Comparison of ENCODE assay signal across 8 cellular contexts in genomic region chr2:210199186-210199765, GRCh38. TPM values are rescaled to one million over a fixed set of nuclear protein-coding genes. Genes with fewer than 3 reads are reported as not detected.
A peak's percentile ranks its signal among the peaks of the same experiment; 100 is the strongest.
DNase-seq lines count a peak whose midpoint lies in the region; ATAC-seq, FAIRE-seq and TF ChIP-seq lines count a peak whose summit lies in the region.

No MANE protein-coding gene starts in this region.

- no peak overlapping the region for H3K9ac ChIP-seq in neural cell (ENCODE audit: low read length)

- H3K27ac ChIP-seq in DOHH2 (ENCODE audit: low read depth, low read length) (no peak overlapping the region), neural cell (ENCODE audit: low read length) (no peak overlapping the region)

- H3K79me2 ChIP-seq in DOHH2 (ENCODE audit: control insufficient read depth, low read length) (no peaks in the 10 kb centered on the region), neural cell (replicated peaks; ENCODE audit: insufficient read depth, low read length) (no peaks in the 10 kb centered on the region)

- H3K4me1 ChIP-seq in DOHH2 (ENCODE audit: control insufficient read depth, low read length): no peaks in the 10 kb centered on the region

- TF ChIP-seq CTCF in DOHH2 (IDR thresholded peaks at IDR 0.05; ENCODE audit: low read depth, low read length, poor library complexity, severe bottlenecking): peak; percentile 23
- TF ChIP-seq CTCF in neural cell (IDR thresholded peaks at IDR 0.05; ENCODE audit: poor library complexity, severe bottlenecking): peak; percentile 64

- no peak overlapping the region for H2AFZ ChIP-seq in neural cell (ENCODE audit: low read depth, low read length)

- H3F3A ChIP-seq in DOHH2 (ENCODE audit: control insufficient read depth, insufficient read depth) (no peaks in the 10 kb centered on the region), neural cell (ENCODE audit: insufficient read depth, low read length, poor library complexity, severe bottlenecking) (no peaks in the 10 kb centered on the region)

- H3K9me2 ChIP-seq in DOHH2 (replicated peaks; ENCODE audit: control insufficient read depth, low read length) (no peaks in the 10 kb centered on the region), neural cell (ENCODE audit: insufficient read depth, low read length) (no peaks in the 10 kb centered on the region)

- H3K36me3 ChIP-seq in DOHH2 (ENCODE audit: control insufficient read depth, low read length) (no peaks in the 10 kb centered on the region), neural cell (ENCODE audit: insufficient read depth, low read length) (no peaks in the 10 kb centered on the region)

- TF ChIP-seq EP300 in neural cell (conservative IDR thresholded peaks at IDR 0.05; ENCODE audit: poor library complexity, severe bottlenecking): no peak

- FAIRE-seq in colon (lab: Jason Lieb, UNC): peak; percentile 78

- peaks cover 6% of the 10 kb centered on the region for H3K27me3 ChIP-seq in DOHH2 (ENCODE audit: control insufficient read depth, low read length)
- H3K27me3 ChIP-seq in neural cell (ENCODE audit: insufficient read depth, low read depth, low read length): no peaks in the 10 kb centered on the region

- H3K4me2 ChIP-seq in DOHH2 (ENCODE audit: low read length): no peak overlapping the region
- no peak overlapping the region for H3K4me2 ChIP-seq in neural cell (ENCODE audit: low read length)

- peak; percentile 68 for TF ChIP-seq RAD21 in neural cell (conservative IDR thresholded peaks at IDR 0.05)

- ATAC-seq in GM21576 (IDR thresholded peaks at IDR 0.05; ENCODE audit: unreplicated experiment) (peak; percentile 55), HG03354 (IDR thresholded peaks at IDR 0.05; ENCODE audit: poor library complexity, severe bottlenecking, unreplicated experiment) (no peak)

- H4K20me1 ChIP-seq in DOHH2 (ENCODE audit: control insufficient read depth, insufficient read depth, low read depth, low read length) (no peaks in the 10 kb centered on the region), neural cell (ENCODE audit: insufficient read depth) (no peaks in the 10 kb centered on the region)

- no peak overlapping the region for H3K4me3 ChIP-seq in DOHH2 (ENCODE audit: low read length)
- H3K4me3 ChIP-seq in neural cell (ENCODE audit: low read length): no peak overlapping the region

- H3K9me3 ChIP-seq in DOHH2 (ENCODE audit: control insufficient read depth, insufficient read depth, low read length) (no peaks in the 10 kb centered on the region), neural cell (ENCODE audit: low read length) (no peaks in the 10 kb centered on the region)

- peak; percentile 34 for DNase-seq in NCI-H345 treated with DMSO at 0.1 percent for 48 hours (lab: John Stamatoyannopoulos, UW; ENCODE audit: unreplicated experiment)
- DNase-seq in stimulated activated CD4-positive, alpha-beta T cell treated with anti-CD3 and anti-CD28 coated beads, Interleukin-1b, Interleukin-23, amount 100 ng/mL, for 48 hours: no peak
- DNase-seq in NCI-H1048 (lab: John Stamatoyannopoulos, UW): no peak

TF ChIP-seq in neural cell, 6 proteins besides CTCF, POLR2A, EP300 and RAD21:
- TF ChIP-seq SMC3 (conservative IDR thresholded peaks at IDR 0.05; ENCODE audit: poor library complexity) (peak; percentile 62), EZH2 (IDR thresholded peaks at IDR 0.05; ENCODE audit: borderline replicate concordance, insufficient read depth, low read length, poor library complexity, severe bottlenecking) (no peak)
TF ChIP-seq in neural cell: peak in this region for 1.

RNA-seq across cellular contexts. Expression of gene ACADL, which starts 26.0 kb away (rescaled TPM):
- 0.14 TPM in 1 of 2 replicates, not detected in the other for polyA plus RNA-seq in neural cell
- polyA minus RNA-seq in neural cell: not detected in 2 replicates

RNA-seq across cellular contexts. Expression of gene KANSL1L, which starts 28.1 kb away (rescaled TPM):
- polyA plus RNA-seq in neural cell: 27.6 and 33.5 TPM in 2 replicates
- polyA minus RNA-seq in neural cell: 93.9 and 95.4 TPM in 2 replicates
